Comparison of ENCODE assay signal across 16 cellular contexts in genomic region chr6:156826290-156826955, GRCh38. TPM values are rescaled to one million over a fixed set of nuclear protein-coding genes. Genes with fewer than 3 reads are reported as not detected.
A peak's percentile ranks its signal among the peaks of the same experiment; 100 is the strongest.
DNase-seq lines count a peak whose midpoint lies in the region; ATAC-seq, FAIRE-seq and TF ChIP-seq lines count a peak whose summit lies in the region.
"Had no signal": no experiment of that assay in that cellular context is flagged by ENCODE, and none has a peak within 500 bp of the region (broad histone marks: within the 10 kb centered on the region; RNA-seq: fewer than 3 reads in every experiment).

No MANE protein-coding gene starts in this region.

- no peak overlapping the region for H3K27ac ChIP-seq in CD4-positive, CD25-positive, alpha-beta regulatory T cell (ENCODE audit: insufficient read depth, low read length, poor library complexity, severe bottlenecking)
- H3K27ac ChIP-seq in HCT116 (ENCODE audit: low read depth, low read length), result no peak overlapping the region
- 0 out of 2 replicates have a peak overlapping the region, but pooled peaks have one; percentile 31 for H3K27ac ChIP-seq in H1 (ENCODE audit: low read depth, low read length)
- no peak overlapping the region for H3K27ac ChIP-seq in neuronal stem cell (replicated peaks; ENCODE audit: low read length)
- no peak overlapping the region for H3K27ac ChIP-seq in WERI-Rb-1

- H3K36me3 ChIP-seq in CD4-positive, CD25-positive, alpha-beta regulatory T cell (ENCODE audit: control insufficient read depth, insufficient read depth, low read length), result peaks cover 17% of the 10 kb centered on the region
- H3K36me3 ChIP-seq in HCT116 (ENCODE audit: control insufficient read depth in 1 of 2, insufficient read depth in 2 of 2, low read length in 2 of 2) (no peaks in the 10 kb centered on the region), H1 (ENCODE audit: control insufficient read depth in 2 of 4, insufficient read depth in 4 of 4, low read length in 3 of 4) (peaks cover 0 to 19% (median 0%) of the 10 kb centered on the region in 4 experiments; a peak in 2 of 8 replicates), neuronal stem cell (replicated peaks in 1 of 2; ENCODE audit: control insufficient read depth in 2 of 2, insufficient read depth in 2 of 2, low read length in 2 of 2) (peaks cover 4 to 38% of the 10 kb centered on the region in 2 donors), WERI-Rb-1 (peaks cover 13% of the 10 kb centered on the region)

- H2AFZ ChIP-seq in HCT116 (ENCODE audit: low read depth, low read length, poor library complexity, severe bottlenecking) (no peak overlapping the region), H1 (ENCODE audit: low read length) (no peak overlapping the region), neuronal stem cell (ENCODE audit: low read length) (no peak overlapping the region)

- ATAC-seq in CD4-positive, CD25-positive, alpha-beta regulatory T cell (ENCODE audit: low read depth in 2 of 2), result no peak
- ATAC-seq in HCT116, result no peak
- ATAC-seq in natural killer cell, result no peak
- ATAC-seq: PC-3 had no signal

- H3K4ac ChIP-seq in H1 (replicated peaks; ENCODE audit: insufficient read length, low read depth, low read length) (no peak overlapping the region), neuronal stem cell (ENCODE audit: low read length) (no peak overlapping the region)

- H3K27me3 ChIP-seq in CD4-positive, CD25-positive, alpha-beta regulatory T cell (ENCODE audit: control insufficient read depth, insufficient read depth, low read length), result no peaks in the 10 kb centered on the region
- H3K27me3 ChIP-seq in HCT116 (ENCODE audit: insufficient read depth, low read length) (no peaks in the 10 kb centered on the region), H1 (replicated peaks in 1 of 4; ENCODE audit: control insufficient read depth in 3 of 4, extremely low read depth in 1 of 4, insufficient read depth in 3 of 4, low read length in 3 of 4) (no peaks in the 10 kb centered on the region), neuronal stem cell (ENCODE audit: control insufficient read depth in 3 of 3, insufficient read depth in 3 of 3, low read depth in 1 of 3, low read length in 3 of 3) (peaks cover 0 to 2% (median 0%) of the 10 kb centered on the region in 3 experiments), WERI-Rb-1 (ENCODE audit: insufficient read depth, low read depth, severe bottlenecking) (no peaks in the 10 kb centered on the region)

- TF ChIP-seq EP300 in H1 (IDR thresholded peaks at IDR 0.05; ENCODE audit: borderline replicate concordance in 1 of 2, low read depth in 2 of 2, low read length in 2 of 2), result no peak

- POLR2A ChIA-PET in HCT116 (lab: Charles Lee) (no interaction called here), H1 (lab: Charles Lee; ENCODE audit: partially characterized antibody) (no interaction called here)

- no peak for DNase-seq in CD4-positive, CD25-positive, alpha-beta regulatory T cell
- DNase-seq in HCT116 (ENCODE audit: low read depth, low spot score) (no peak), H1 (ENCODE audit: low read depth in 1 of 2, low spot score in 2 of 2) (no peak), neuronal stem cell (ENCODE audit: low spot score) (no peak), natural killer cell (no peak), NCI-H187 treated with DMSO at 0.1 percent for 48 hours (lab: John Stamatoyannopoulos, UW) (no peak), NOMO-1 treated with dmso at 0.1 percent for 144 hours (lab: John Stamatoyannopoulos, UW; ENCODE audit: unreplicated experiment) (no peak), WERI-Rb-1 (no peak)
- DNase-seq: amygdala; Kasumi-1; NCI-H1417 treated with DMSO at 0.1 percent for 48 hours; NCI-H510A treated with DMSO at 0.1 percent for 48 hours; PC-3; stimulated activated CD4-positive, alpha-beta T cell treated with anti-CD3 and anti-CD28 coated beads, Interleukin-12 subunit alpha, Interleukin-12 subunit beta, amount 100 ng/mL, for 4 hours had no signal

- CTCF ChIA-PET in HCT116 (lab: Charles Lee) (no interaction called here), H1 (lab: Charles Lee; ENCODE audit: partially characterized antibody) (interaction anchor here (0.5 to 1.4 kb wide), 3 partner anchors 24 to 193 kb away, joined by 3 read pairs; no protein-coding TSS in a partner anchor)

- no peak overlapping the region for H4K5ac ChIP-seq in H1 (ENCODE audit: insufficient read length, low read depth, low read length)

- H3K56ac ChIP-seq in H1 (replicated peaks; ENCODE audit: insufficient read length, low read depth, low read length), result no peak overlapping the region

- H4K20me1 ChIP-seq in HCT116 (ENCODE audit: insufficient read depth) (peaks cover 16% of the 10 kb centered on the region; the same call in 1 of the 2 replicates), H1 (replicated peaks in 1 of 2; ENCODE audit: control insufficient read depth in 1 of 2, insufficient read depth in 2 of 2, low read length in 2 of 2) (peaks cover 27 to 28% of the 10 kb centered on the region in 2 experiments)

- no peaks in the 10 kb centered on the region for H3K9me3 ChIP-seq in CD4-positive, CD25-positive, alpha-beta regulatory T cell (ENCODE audit: control insufficient read depth in 2 of 2, low read length in 2 of 2)
- H3K9me3 ChIP-seq in HCT116 (ENCODE audit: control insufficient read depth in 1 of 2, insufficient read depth in 1 of 2, low read depth in 1 of 2, low read length in 2 of 2) (no peaks in the 10 kb centered on the region), H1 (ENCODE audit: insufficient read depth in 2 of 2, low read depth in 1 of 2, low read length in 1 of 2) (no peaks in the 10 kb centered on the region), neuronal stem cell (replicated peaks in 1 of 2; ENCODE audit: control insufficient read depth in 2 of 2, insufficient read depth in 1 of 2, low read depth in 1 of 2, low read length in 2 of 2) (no peaks in the 10 kb centered on the region), WERI-Rb-1 (ENCODE audit: severe bottlenecking) (no peaks in the 10 kb centered on the region)

- H4K91ac ChIP-seq in H1 (replicated peaks; ENCODE audit: insufficient read length, low read length) (peak overlapping the region; percentile 63), neuronal stem cell (ENCODE audit: low read depth, low read length, poor library complexity) (no peak overlapping the region)

- H3K27me3 Mint-ChIP-seq in CD4-positive, CD25-positive, alpha-beta regulatory T cell, result no peaks in the 10 kb centered on the region
- no peaks in the 10 kb centered on the region for H3K27me3 Mint-ChIP-seq in natural killer cell (ENCODE audit: low read depth in 2 of 2)

- H3K14ac ChIP-seq in H1 (ENCODE audit: insufficient read length) (no peak overlapping the region), neuronal stem cell (ENCODE audit: low read length) (no peak overlapping the region)

- H2AK5ac ChIP-seq in H1 (ENCODE audit: low read depth, low read length) (peak overlapping the region; percentile 17; the same call in 1 of the 2 replicates), neuronal stem cell (ENCODE audit: low read depth, low read length) (no peak overlapping the region)

- H3K9me3 Mint-ChIP-seq in CD4-positive, CD25-positive, alpha-beta regulatory T cell, result no peaks in the 10 kb centered on the region
- H3K9me3 Mint-ChIP-seq in natural killer cell, result no peaks in the 10 kb centered on the region
- H3K9me3 Mint-ChIP-seq: activated T-helper 1 cell treated with anti-CD3 and anti-CD28 coated beads, Interleukin-12 subunit alpha, Interleukin-12 subunit beta, Interleukin-2, Interleukin-4 antibody, amounts not matched to agents 30 ng/mL and 10 ng/mL and 1 ng/mL, durations not matched to agents 14 hours and 24 hours and 36 hours had no signal

- H3K23ac ChIP-seq in H1 (ENCODE audit: insufficient read length) (no peak overlapping the region), neuronal stem cell (ENCODE audit: low read depth, low read length, poor library complexity) (peak overlapping the region; percentile 4)

- TF ChIP-seq POLR2A in HCT116 (IDR thresholded peaks at IDR 0.05; ENCODE audit: borderline replicate concordance, extremely low read depth, insufficient read depth, insufficient read length) (no peak), H1 (IDR thresholded peaks at IDR 0.05; ENCODE audit: control extremely low read depth in 1 of 2, low read depth in 2 of 2, low read length in 2 of 2) (no peak)

- intact Hi-C loops in HCT116 (cut with micrococcal nuclease) (no loop called here), natural killer cell (cut with micrococcal nuclease) (no loop called here)

- BruUV-seq in HCT116 (replicated peaks; lab: Mats Ljungman, UMichigan), result no TSS peak

- H3K79me2 ChIP-seq in HCT116 (ENCODE audit: insufficient read depth, low read length) (peaks cover 67% of the 10 kb centered on the region), H1 (ENCODE audit: control insufficient read depth in 1 of 2, insufficient read depth in 2 of 2, low read length in 2 of 2) (peaks cover 23 to 96% of the 10 kb centered on the region in 2 experiments)

- H3K4me1 ChIP-seq in CD4-positive, CD25-positive, alpha-beta regulatory T cell (ENCODE audit: control insufficient read depth, insufficient read depth, low read length, poor library complexity, severe bottlenecking), result peaks cover 26% of the 10 kb centered on the region
- H3K4me1 ChIP-seq in HCT116 (ENCODE audit: control insufficient read depth in 1 of 2, insufficient read depth in 2 of 2, low read length in 2 of 2) (peaks cover 19 to 32% of the 10 kb centered on the region in 2 experiments), H1 (replicated peaks in 1 of 4; ENCODE audit: control insufficient read depth in 3 of 4, insufficient read depth in 4 of 4, low read length in 3 of 4) (peaks cover 0 to 19% (median 10%) of the 10 kb centered on the region in 4 experiments; a peak in 5 of 7 replicates), neuronal stem cell (ENCODE audit: control insufficient read depth in 2 of 2, insufficient read depth in 1 of 2, low read depth in 1 of 2, low read length in 2 of 2) (peaks cover 0 to 10% of the 10 kb centered on the region in 2 donors)

- FAIRE-seq in H1 (lab: Jason Lieb, UNC), result no peak
- FAIRE-seq: colon had no signal

- H2BK20ac ChIP-seq in H1 (ENCODE audit: low read length), result no peak overlapping the region

- H3K4me2 ChIP-seq in HCT116 (ENCODE audit: low read length), result peak overlapping the region; percentile 77
- H3K4me2 ChIP-seq in H1 (ENCODE audit: insufficient read depth in 1 of 2, low read depth in 2 of 2, low read length in 2 of 2), result no peak overlapping the region
- H3K4me2 ChIP-seq in neuronal stem cell (ENCODE audit: insufficient read depth, low read length, poor library complexity, severe bottlenecking), result no peak overlapping the region

- H3K4me1 Mint-ChIP-seq in CD4-positive, CD25-positive, alpha-beta regulatory T cell, result peaks cover 43 to 88% (median 65%) of the 10 kb centered on the region in 4 donors
- peaks cover 73 to 76% of the 10 kb centered on the region in 2 donors for H3K4me1 Mint-ChIP-seq in natural killer cell

- H3K27ac Mint-ChIP-seq in CD4-positive, CD25-positive, alpha-beta regulatory T cell, result peak overlapping the region in 2 of 3 donors; percentile 10 to 66
- peak overlapping the region in 1 of 2 donors; percentile 84 for H3K27ac Mint-ChIP-seq in natural killer cell

- H3K79me1 ChIP-seq in H1 (ENCODE audit: low read depth, low read length) (peaks cover 21% of the 10 kb centered on the region), neuronal stem cell (ENCODE audit: low read depth, low read length) (peaks cover 14% of the 10 kb centered on the region)

- WGBS in H1 (ENCODE audit: extremely low coverage in 1 of 2, insufficient coverage in 1 of 2, insufficient read length in 1 of 2, insufficient replicate concordance in 2 of 2, low coverage in 1 of 2, low lambda C conversion rate in 2 of 2, missing lambda C conversion rate in 1 of 2), 2 experiments, result 81% methylated on average over 10 of the region's 10 CpGs; no CpG with 5 or more reads in 1 of the 2 experiments
- no CpG with 5 or more reads among the region's 10 CpGs for WGBS in neuronal stem cell (ENCODE audit: extremely low coverage in 2 of 2, insufficient read length in 2 of 2, insufficient replicate concordance in 1 of 2), 2 donors

- H2BK5ac ChIP-seq in H1 (ENCODE audit: low read depth, low read length) (no peak overlapping the region), neuronal stem cell (ENCODE audit: low read length) (no peak overlapping the region)

- H3K9me2 ChIP-seq in HCT116 (ENCODE audit: insufficient read depth), result no peaks in the 10 kb centered on the region

- H3K18ac ChIP-seq in H1 (ENCODE audit: extremely low read depth, low read length) (peak overlapping the region; percentile 66), neuronal stem cell (ENCODE audit: low read length) (peak overlapping the region; percentile 40)

- H4K8ac ChIP-seq in H1 (ENCODE audit: extremely low read depth, insufficient read depth, low read length) (no peak overlapping the region), neuronal stem cell (ENCODE audit: low read depth, low read length) (no peak overlapping the region)

- no peak overlapping the region for H3K4me3 ChIP-seq in CD4-positive, CD25-positive, alpha-beta regulatory T cell (ENCODE audit: low read depth, low read length)
- H3K4me3 ChIP-seq in HCT116 (replicated peaks in 1 of 2; ENCODE audit: low read depth in 1 of 2, low read length in 2 of 2), result no peak overlapping the region
- H3K4me3 ChIP-seq in H1 (ENCODE audit: extremely low read depth in 1 of 4, insufficient read depth in 2 of 4, low read depth in 3 of 4, low read length in 4 of 4), result no peak overlapping the region
- H3K4me3 ChIP-seq in neuronal stem cell (ENCODE audit: low read length in 2 of 2), result no peak overlapping the region
- no peak overlapping the region for H3K4me3 ChIP-seq in WERI-Rb-1 (ENCODE audit: low read depth, low read length)

- RAD21 ChIA-PET in HCT116 (lab: Charles Lee; ENCODE audit: low non-redundant PET in 1 of 2, low total read pairs in 2 of 2, uncharacterized antibody in 2 of 2, unreplicated experiment in 2 of 2), result no interaction called here

- H2BK15ac ChIP-seq in H1 (ENCODE audit: low read length), result no peak overlapping the region
- H2BK15ac ChIP-seq in neuronal stem cell (ENCODE audit: low read length), result no peak overlapping the region

- 0 out of 2 replicates have a peak overlapping the region, but pooled peaks have one; percentile 13 for H2BK12ac ChIP-seq in H1 (ENCODE audit: low read depth, low read length)
- H2BK12ac ChIP-seq in neuronal stem cell (ENCODE audit: low read length), result no peak overlapping the region

- peaks cover 36% of the 10 kb centered on the region for H3K36me3 Mint-ChIP-seq in CD4-positive, CD25-positive, alpha-beta regulatory T cell
- H3K36me3 Mint-ChIP-seq in natural killer cell, result no peaks in the 10 kb centered on the region

- H3K9ac ChIP-seq in HCT116 (ENCODE audit: low read length), result no peak overlapping the region
- H3K9ac ChIP-seq in H1 (replicated peaks in 1 of 4; ENCODE audit: extremely low read depth in 1 of 4, low read depth in 3 of 4, low read length in 3 of 4), result no peak overlapping the region; a peak in 1 of 7 replicates
- no peak overlapping the region for H3K9ac ChIP-seq in neuronal stem cell (ENCODE audit: low read depth, low read length, poor library complexity)

- TF ChIP-seq RAD21 in HCT116 (IDR thresholded peaks at IDR 0.05; ENCODE audit: low read depth), result no peak
- TF ChIP-seq RAD21 in H1 (IDR thresholded peaks at IDR 0.05 in 1 of 2, conservative IDR thresholded peaks at IDR 0.05 in 1 of 2; ENCODE audit: low read depth in 2 of 2, low read length in 2 of 2), result no peak

- no peak for TF ChIP-seq CTCF in HCT116 (IDR thresholded peaks at IDR 0.05 in 2 of 3, conservative IDR thresholded peaks at IDR 0.05 in 1 of 3; ENCODE audit: borderline replicate concordance in 1 of 3, insufficient read depth in 1 of 3, low read depth in 2 of 3, low read length in 2 of 3)
- TF ChIP-seq CTCF in H1 (IDR thresholded peaks at IDR 0.05; ENCODE audit: control extremely low read depth in 1 of 3, insufficient read depth in 1 of 3, low read depth in 1 of 3, low read length in 3 of 3), result no peak
- no peak for TF ChIP-seq CTCF in natural killer cell (IDR thresholded peaks at IDR 0.05)
- no peak for TF ChIP-seq CTCF in WERI-Rb-1 (IDR thresholded peaks at IDR 0.05; ENCODE audit: low read depth, low read length)

- peak overlapping the region in 2 of 4 donors; percentile 41 to 42 for H3K4me3 Mint-ChIP-seq in CD4-positive, CD25-positive, alpha-beta regulatory T cell
- no peak overlapping the region for H3K4me3 Mint-ChIP-seq in natural killer cell
- H3K4me3 Mint-ChIP-seq: activated T-helper 1 cell treated with anti-CD3 and anti-CD28 coated beads, Interleukin-12 subunit alpha, Interleukin-12 subunit beta, Interleukin-2, Interleukin-4 antibody, amounts not matched to agents 30 ng/mL and 10 ng/mL and 1 ng/mL, durations not matched to agents 14 hours and 24 hours and 36 hours had no signal

- H3K23me2 ChIP-seq in H1 (ENCODE audit: low read depth, low read length), result no peaks in the 10 kb centered on the region

- H2BK120ac ChIP-seq in H1 (replicated peaks; ENCODE audit: low read depth, low read length) (no peak overlapping the region), neuronal stem cell (ENCODE audit: low read depth, low read length) (no peak overlapping the region)

RNA-seq across cellular contexts. Expression of gene ARID1B, which starts 49.2 kb away (rescaled TPM):
- total RNA-seq in CD4-positive, CD25-positive, alpha-beta regulatory T cell, result 186 TPM
- polyA plus RNA-seq in CD4-positive, CD25-positive, alpha-beta regulatory T cell, result 10 to 100 TPM in 3 of 4 donors, 1 to 10 TPM in 1; 9.8 to 17.8 (median 12.2) TPM
- total RNA-seq in HCT116 (2021; ENCODE audit: unreplicated experiment), result 35.6 TPM
- polyA plus RNA-seq in HCT116 (2012), result 16.4 and 17.5 TPM in 2 replicates
- total RNA-seq in H1 (2021; fragmentation: NEBNext Ultra II Directional; extraction: Animal tissue kit (Norgen Biotek cat#: 25700)), result 70.3 and 71.2 TPM in 2 replicates
- polyA plus RNA-seq in H1 (2011; rRNA removed), result 24.3 and 32.2 TPM in 2 replicates
- polyA plus RNA-seq in H1 (2011; cell fraction: cytosol; rRNA removed), result 23.8 TPM
- polyA plus RNA-seq in H1 (2011; cell fraction: nucleus; rRNA removed), result 72.6 TPM
- polyA plus RNA-seq in H1 (2012, experiment 1 of 2), result 39.0 to 46.3 TPM (median 43.7 TPM) in 4 replicates
- polyA plus RNA-seq in H1 (2012, experiment 2 of 2), result 7.0 TPM
- polyA plus RNA-seq in H1 (2013, experiment 1 of 2), result 29.4 TPM
- polyA plus RNA-seq in H1 (2013, experiment 2 of 2), result 29.7 TPM
- polyA minus RNA-seq in H1 (2011; rRNA and poly(A)+ RNA removed), result 124 and 131 TPM in 2 replicates
- 103 TPM for polyA minus RNA-seq in H1 (2011; cell fraction: cytosol; rRNA and poly(A)+ RNA removed)
- polyA minus RNA-seq in H1 (2011; cell fraction: nucleus; rRNA and poly(A)+ RNA removed), result 315 TPM
- polyA plus RNA-seq in neuronal stem cell (2013, experiment 1 of 2), result 33.3 TPM
- 36.5 TPM for polyA plus RNA-seq in neuronal stem cell (2013, experiment 2 of 2)
- total RNA-seq in natural killer cell, result 100 to 1,000 TPM; 180 to 201 (median 189) TPM
